Comparison of ENCODE assay signal across 19 cellular contexts in the genomic region with DNA sequence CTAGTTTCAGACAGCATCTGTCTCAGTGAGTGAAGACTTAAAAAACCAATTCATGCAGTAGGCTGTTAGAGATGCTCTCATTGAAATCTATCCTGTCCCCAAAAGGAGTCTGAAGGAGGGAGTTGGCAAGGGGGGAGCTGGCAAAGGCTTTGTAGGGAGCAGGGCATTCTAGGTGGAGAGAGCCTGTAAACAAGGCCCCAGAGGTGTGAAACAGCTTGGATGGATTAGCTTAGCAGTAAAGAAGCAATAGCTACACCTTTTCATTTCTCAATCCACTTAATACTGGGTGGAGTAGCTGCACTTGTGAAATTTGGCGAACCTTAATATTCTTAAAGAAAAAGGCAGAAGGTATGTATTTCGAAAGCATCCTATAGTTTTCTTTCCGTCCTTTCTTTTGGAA.
DNase-seq lines count a peak whose midpoint lies in the region; ATAC-seq and TF ChIP-seq lines count a peak whose summit lies in the region.
"Had no signal": no experiment of that assay in that cellular context is flagged by ENCODE, and none has a peak within 500 bp of the region (broad histone marks: within the 10 kb centered on the region; RNA-seq: fewer than 3 reads in every experiment).

No MANE protein-coding gene starts in this region.

- H3K9me3 Mint-ChIP-seq in T-helper 1 cell treated with Interleukin-12 subunit alpha and Interleukin-12 subunit beta and Interleukin-4 antibody, amounts not matched to agents 30 μg/mL and 1 μg/mL, for 36 hours: no peaks in the 10 kb centered on the region
- no peaks in the 10 kb centered on the region for H3K9me3 Mint-ChIP-seq in nephron
- no peaks in the 10 kb centered on the region for H3K9me3 Mint-ChIP-seq in immature natural killer cell
- H3K9me3 Mint-ChIP-seq in stimulated activated naive B cell treated with anti-CD40 and anti-IgM and Interleukin-4, amounts not matched to agents 10 μg/mL and 1 μg/mL and 100 μg/mL, for 72 hours: no peaks in the 10 kb centered on the region
- H3K9me3 Mint-ChIP-seq: CD8-positive, alpha-beta memory T cell had no signal

- CTCF ChIA-PET in RWPE1 (lab: Yijun Ruan, JAX): interaction anchor here (0.6 to 1.3 kb wide), 2 partner anchors 10 to 281 kb away, joined by 3 to 4 read pairs; no protein-coding TSS in a partner anchor

- DNase-seq in T-helper 1 cell: no peak
- no peak for DNase-seq in RWPE1 (ENCODE audit: low spot score)
- DNase-seq in immature natural killer cell: no peak
- no peak for DNase-seq in NCI-H1092 (lab: John Stamatoyannopoulos, UW)
- no peak for DNase-seq in stimulated activated naive B cell treated with anti-CD40 and anti-IgM and Interleukin-4, amounts not matched to agents 10 μg/mL and 1 μg/mL and 100 μg/mL, for 72 hours
- DNase-seq: Calu3; CD8-positive, alpha-beta memory T cell; DMS79; H7; Kasumi-1; NCI-H1417; NCI-H1694 treated with DMSO at 0.1 percent for 48 hours; NCI-H2081 treated with DMSO at 0.1 percent for 48 hours; NCI-H446 treated with DMSO at 0.1 percent for 48 hours had no signal

- POLR2A ChIA-PET in RWPE1 (lab: Yijun Ruan, JAX; ENCODE audit: low non-redundant PET): no interaction called here

- no peak for TF ChIP-seq CTCF in RWPE1 (conservative IDR thresholded peaks at IDR 0.05; ENCODE audit: low read depth)
- TF ChIP-seq CTCF in nephron (IDR thresholded peaks at IDR 0.05; ENCODE audit: unreplicated experiment in 3 of 3): no peak

- H3K27ac Mint-ChIP-seq in T-helper 1 cell treated with Interleukin-12 subunit alpha and Interleukin-12 subunit beta and Interleukin-4 antibody, amounts not matched to agents 30 μg/mL and 1 μg/mL, for 36 hours: peak overlapping the region; percentile 12
- peak overlapping the region in 2 of 3 experiments; percentile 23 to 35 for H3K27ac Mint-ChIP-seq in nephron
- peak overlapping the region in 2 of 6 donors; percentile 40 to 58 for H3K27ac Mint-ChIP-seq in immature natural killer cell
- H3K27ac Mint-ChIP-seq in stimulated activated naive B cell treated with anti-CD40 and anti-IgM and Interleukin-4, amounts not matched to agents 10 μg/mL and 1 μg/mL and 100 μg/mL, for 72 hours: no peak overlapping the region

- peak overlapping the region; percentile 67; the same call in 1 of the 2 replicates for H3K27ac ChIP-seq in RWPE1
- H3K27ac ChIP-seq: C4-2B had no signal

- no peaks in the 10 kb centered on the region for H3K27me3 Mint-ChIP-seq in T-helper 1 cell treated with Interleukin-12 subunit alpha and Interleukin-12 subunit beta and Interleukin-4 antibody, amounts not matched to agents 30 μg/mL and 1 μg/mL, for 36 hours (ENCODE audit: low read depth)
- H3K27me3 Mint-ChIP-seq in nephron (ENCODE audit: low read depth) (peaks cover 3% of the 10 kb centered on the region), immature natural killer cell (ENCODE audit: low read depth in 3 of 3) (no peaks in the 10 kb centered on the region)
- H3K27me3 Mint-ChIP-seq in stimulated activated naive B cell treated with anti-CD40 and anti-IgM and Interleukin-4, amounts not matched to agents 10 μg/mL and 1 μg/mL and 100 μg/mL, for 72 hours: no peaks in the 10 kb centered on the region
- H3K27me3 Mint-ChIP-seq: CD8-positive, alpha-beta memory T cell had no signal

- peaks cover 51% of the 10 kb centered on the region for H3K4me1 Mint-ChIP-seq in T-helper 1 cell treated with Interleukin-12 subunit alpha and Interleukin-12 subunit beta and Interleukin-4 antibody, amounts not matched to agents 30 μg/mL and 1 μg/mL, for 36 hours (ENCODE audit: low read depth)
- H3K4me1 Mint-ChIP-seq in nephron (peaks cover 27% of the 10 kb centered on the region), immature natural killer cell (peaks cover 12 to 34% of the 10 kb centered on the region in 2 donors)
- H3K4me1 Mint-ChIP-seq in stimulated activated naive B cell treated with anti-CD40 and anti-IgM and Interleukin-4, amounts not matched to agents 10 μg/mL and 1 μg/mL and 100 μg/mL, for 72 hours: peaks cover 22 to 35% of the 10 kb centered on the region in 2 donors

- H3K36me3 Mint-ChIP-seq in T-helper 1 cell treated with Interleukin-12 subunit alpha and Interleukin-12 subunit beta and Interleukin-4 antibody, amounts not matched to agents 30 μg/mL and 1 μg/mL, for 36 hours (ENCODE audit: low read depth): peaks cover 6% of the 10 kb centered on the region
- H3K36me3 Mint-ChIP-seq in nephron (ENCODE audit: low read depth) (no peaks in the 10 kb centered on the region), immature natural killer cell (no peaks in the 10 kb centered on the region)
- H3K36me3 Mint-ChIP-seq in stimulated activated naive B cell treated with anti-CD40 and anti-IgM and Interleukin-4, amounts not matched to agents 10 μg/mL and 1 μg/mL and 100 μg/mL, for 72 hours: no peaks in the 10 kb centered on the region
- H3K36me3 Mint-ChIP-seq: CD8-positive, alpha-beta memory T cell had no signal

- no peak for ATAC-seq in stimulated activated naive B cell treated with anti-CD40 and anti-IgM and Interleukin-4, amounts not matched to agents 10 μg/mL and 1 μg/mL and 100 μg/mL, for 72 hours (replicated peaks)
- ATAC-seq: Panc1, SK-N-SH treated with all-trans-retinoic acid at 6 μM for 48 hours had no signal

- H3K4me3 Mint-ChIP-seq in T-helper 1 cell treated with Interleukin-12 subunit alpha and Interleukin-12 subunit beta and Interleukin-4 antibody, amounts not matched to agents 30 μg/mL and 1 μg/mL, for 36 hours: no peak overlapping the region
- H3K4me3 Mint-ChIP-seq in nephron: no peak overlapping the region
- H3K4me3 Mint-ChIP-seq in immature natural killer cell: no peak overlapping the region
- H3K4me3 Mint-ChIP-seq in stimulated activated naive B cell treated with anti-CD40 and anti-IgM and Interleukin-4, amounts not matched to agents 10 μg/mL and 1 μg/mL and 100 μg/mL, for 72 hours: no peak overlapping the region
- H3K4me3 Mint-ChIP-seq: CD8-positive, alpha-beta memory T cell had no signal
